1 cellular context compared by ENCODE assay signal in genomic region chr16:75250809-75251279, GRCh38.
A peak's percentile ranks its signal among the peaks of the same experiment; 100 is the strongest.
TF ChIP-seq lines count a peak whose summit lies in the region.

No MANE protein-coding gene starts in this region.

TF ChIP-seq in HepG2, 621 proteins besides CTCF, POLR2A, EP300 and RAD21 (continued from another document and continues in another):
- TF ChIP-seq HNF1A (IDR thresholded peaks at IDR 0.05; ENCODE audit: low read depth) (peak; percentile 67; the same call in 1 of the 2 replicates), HNF1A (CRISPR knock-in tag; IDR thresholded peaks at IDR 0.05; ENCODE audit: borderline replicate concordance) (peak; percentile 99), CC2D1A (CRISPR knock-in tag; IDR thresholded peaks at IDR 0.05) (no peak), NR1H2 (CRISPR knock-in tag; IDR thresholded peaks at IDR 0.05; ENCODE audit: borderline replicate concordance, low read depth) (no peak), RBFOX2 (IDR thresholded peaks at IDR 0.05; ENCODE audit: low read depth, low read length) (peak; percentile 93), KAT2B (IDR thresholded peaks at IDR 0.05; ENCODE audit: borderline replicate concordance, low read depth, low read length) (no peak), XRCC5 (optimal IDR thresholded peaks at IDR 0.05; ENCODE audit: low read length) (peak; percentile 56), ZNF549 (CRISPR knock-in tag; IDR thresholded peaks at IDR 0.05) (no peak), SMAD3 (CRISPR knock-in tag; IDR thresholded peaks at IDR 0.05) (no peak), TRIM22 (IDR thresholded peaks at IDR 0.05) (no peak), PLSCR1 (CRISPR knock-in tag; IDR thresholded peaks at IDR 0.05; ENCODE audit: borderline replicate concordance) (no peak; the same call in 1 of the 2 replicates), ZSCAN9 (CRISPR knock-in tag; IDR thresholded peaks at IDR 0.05; ENCODE audit: borderline replicate concordance) (no peak; the same call in 1 of the 2 replicates), ELF3 (CRISPR knock-in tag; IDR thresholded peaks at IDR 0.05) (peak; percentile 50; the same call in 1 of the 2 replicates), ZNF570 (CRISPR knock-in tag; IDR thresholded peaks at IDR 0.05; ENCODE audit: borderline replicate concordance) (no peak), MXD1 (CRISPR knock-in tag; IDR thresholded peaks at IDR 0.05) (peak; percentile 78; the same call in 1 of the 2 replicates), ZNF652 (CRISPR knock-in tag; IDR thresholded peaks at IDR 0.05; ENCODE audit: borderline replicate concordance, low read depth) (no peak), FOXO1 (CRISPR knock-in tag; IDR thresholded peaks at IDR 0.05) (peak; percentile 45; the same call in 1 of the 2 replicates), ZNF446 (CRISPR knock-in tag; IDR thresholded peaks at IDR 0.05) (peak; percentile 62; the same call in 1 of the 2 replicates), ZNF280D (CRISPR knock-in tag; IDR thresholded peaks at IDR 0.05) (peak; percentile 8; the same call in 1 of the 2 replicates), ZNF639 (CRISPR knock-in tag; conservative IDR thresholded peaks at IDR 0.05) (peak; percentile 83), ZNF563 (CRISPR knock-in tag; IDR thresholded peaks at IDR 0.05) (0 out of 2 replicates have a peak, but pooled peaks have one; percentile 68), ZNF691 (CRISPR knock-in tag; IDR thresholded peaks at IDR 0.05; ENCODE audit: borderline replicate concordance, low read depth) (no peak; the same call in 1 of the 2 replicates), EED (CRISPR knock-in tag; IDR thresholded peaks at IDR 0.05) (peak; percentile 55; the same call in 1 of the 2 replicates), TEAD2 (CRISPR knock-in tag; IDR thresholded peaks at IDR 0.05) (no peak), ZNF629 (CRISPR knock-in tag; conservative IDR thresholded peaks at IDR 0.05) (0 out of 2 replicates have a peak, but pooled peaks have one; percentile 2), KLF12 (CRISPR knock-in tag; IDR thresholded peaks at IDR 0.05; ENCODE audit: borderline replicate concordance) (no peak), POLR2AphosphoS2 (IDR thresholded peaks at IDR 0.05; ENCODE audit: low read depth, low read length) (no peak), ZFP1 (CRISPR knock-in tag; IDR thresholded peaks at IDR 0.05) (no peak), ZNF784 (CRISPR knock-in tag; IDR thresholded peaks at IDR 0.05; ENCODE audit: borderline replicate concordance) (peak; percentile 84; the same call in 1 of the 2 replicates), ZNF414 (CRISPR knock-in tag; IDR thresholded peaks at IDR 0.05) (peak; percentile 91; the same call in 1 of the 2 replicates), KIAA2018 (CRISPR knock-in tag; IDR thresholded peaks at IDR 0.05; ENCODE audit: borderline replicate concordance) (no peak)
